In genomic region chr20:45011108-45011526, GRCh38 we compare ENCODE assay signal across 8 cellular contexts. TPM values are rescaled to one million over a fixed set of nuclear protein-coding genes. Genes with fewer than 3 reads are reported as not detected.
A peak's percentile ranks its signal among the peaks of the same experiment; 100 is the strongest.
DNase-seq lines count a peak whose midpoint lies in the region; ATAC-seq lines count a peak whose summit lies in the region.

No MANE protein-coding gene starts in this region.

- H3K4me1 Mint-ChIP-seq in memory B cell: peaks cover 24% of the 10 kb centered on the region

- no peak for DNase-seq in Right ventricle myocardium inferior (ENCODE audit: missing footprints)
- no peak for DNase-seq in cardiac septum (ENCODE audit: low spot score)
- DNase-seq in NCI-H2107 treated with DMSO at 0.1 percent for 48 hours (lab: John Stamatoyannopoulos, UW; ENCODE audit: unreplicated experiment): peak; percentile 42
- peak; percentile 14 for DNase-seq in activated CD4-positive, alpha-beta T cell treated with anti-CD3 and anti-CD28 coated beads for 1 hour
- DNase-seq in effector CD4-positive, alpha-beta T cell: peak; percentile 41
- peak; percentile 23 to 29 for DNase-seq in memory B cell (ENCODE audit: low spot score in 2 of 2)
- DNase-seq in stimulated activated CD8-positive, alpha-beta memory T cell treated with anti-CD3 and anti-CD28 coated beads, Interleukin-7, amount 100 ng/mL, for 4 hours (ENCODE audit: low read depth in 2 of 2): peak; percentile 8 to 27

- peak overlapping the region; percentile 6 for H3K27ac Mint-ChIP-seq in memory B cell

- H3K4me3 Mint-ChIP-seq in memory B cell: no peak overlapping the region

- H3K9me3 Mint-ChIP-seq in memory B cell: no peaks in the 10 kb centered on the region

- no peaks in the 10 kb centered on the region for H3K27me3 Mint-ChIP-seq in memory B cell

- peaks cover 29% of the 10 kb centered on the region for H3K36me3 Mint-ChIP-seq in memory B cell

- intact Hi-C loops in Right ventricle myocardium inferior (cut with DNase I): loop anchor here (1.0 to 2.0 kb wide), 2 partner anchors 84 to 282 kb away; no protein-coding TSS in a partner anchor
- intact Hi-C loops in cardiac septum (cut with DNase I): loop anchor here (5.0 kb wide), 1 partner anchor 86 kb away; no protein-coding TSS in a partner anchor

- peak; percentile 82 for ATAC-seq in Right ventricle myocardium inferior
- peak; percentile 80 for ATAC-seq in memory B cell (ENCODE audit: low read depth)
- ATAC-seq in HG03442 (IDR thresholded peaks at IDR 0.05; ENCODE audit: unreplicated experiment): no peak

RNA-seq across cellular contexts. Expression of gene STK4, which starts 44.8 kb away (rescaled TPM):
- total RNA-seq in Right ventricle myocardium inferior (10.3 TPM), cardiac septum (11.3 TPM)

RNA-seq across cellular contexts. Expression of gene TOMM34, which starts 50.9 kb away (rescaled TPM):
- 10.3 TPM for total RNA-seq in Right ventricle myocardium inferior
- 10.7 TPM for total RNA-seq in cardiac septum

Comparison
In these comparisons a context has a peak if more than half of its experiments do, and no peak if none do; other contexts are left out.
1. DNase-seq: peak in NCI-H2107 treated with DMSO at 0.1 percent for 48 hours (single experiment), activated CD4-positive, alpha-beta T cell treated with anti-CD3 and anti-CD28 coated beads for 1 hour (single experiment), effector CD4-positive, alpha-beta T cell (single experiment), memory B cell (2 of 2) and stimulated activated CD8-positive, alpha-beta memory T cell treated with anti-CD3 and anti-CD28 coated beads, Interleukin-7, amount 100 ng/mL, for 4 hours (2 of 2); none in Right ventricle myocardium inferior (single experiment) and cardiac septum (single experiment).